ENCODE assay signal across 16 cellular contexts in genomic region chr11:118247041-118247440, GRCh38. TPM values are rescaled to one million over a fixed set of nuclear protein-coding genes. Genes with fewer than 3 reads are reported as not detected.
DNase-seq lines count a peak whose midpoint lies in the region; ATAC-seq and TF ChIP-seq lines count a peak whose summit lies in the region.
"Had no signal": no experiment of that assay in that cellular context is flagged by ENCODE, and none has a peak within 500 bp of the region (broad histone marks: within the 10 kb centered on the region; RNA-seq: fewer than 3 reads in every experiment).

No MANE protein-coding gene starts in this region.

- peaks cover 71% of the 10 kb centered on the region for H3K4me1 Mint-ChIP-seq in activated CD4-positive, alpha-beta memory T cell treated with anti-CD3 and anti-CD28 coated beads for 36 hours (ENCODE audit: low read depth)
- H3K4me1 Mint-ChIP-seq in stimulated activated effector memory CD8-positive, alpha-beta T cell treated with anti-CD3 and anti-CD28 coated beads, Interleukin-12 subunit alpha, Interleukin-12 subunit beta, amount 100 ng/mL, for 72 hours: peaks cover 63% of the 10 kb centered on the region
- H3K4me1 Mint-ChIP-seq in immature natural killer cell: peaks cover 55 to 56% of the 10 kb centered on the region in 2 donors

- POLR2A ChIA-PET in activated CD4-positive, alpha-beta memory T cell treated with anti-CD3 and anti-CD28 coated beads for 36 hours (lab: Charles Lee): interaction anchor here (0.5 to 2.8 kb wide), 13 partner anchors 10 to 265 kb away, joined by 3 to 13 read pairs (median 3); partner anchors contain the start of genes CD3D and JAML

- H3K9me3 Mint-ChIP-seq in activated CD4-positive, alpha-beta memory T cell treated with anti-CD3 and anti-CD28 coated beads for 36 hours: no peaks in the 10 kb centered on the region
- no peaks in the 10 kb centered on the region for H3K9me3 Mint-ChIP-seq in stimulated activated effector memory CD8-positive, alpha-beta T cell treated with anti-CD3 and anti-CD28 coated beads, Interleukin-12 subunit alpha, Interleukin-12 subunit beta, amount 100 ng/mL, for 72 hours
- H3K9me3 Mint-ChIP-seq in immature natural killer cell: no peaks in the 10 kb centered on the region

- H3K4me1 ChIP-seq in foreskin keratinocyte: peaks cover 7% of the 10 kb centered on the region
- H3K4me1 ChIP-seq: A549 had no signal

- H3K36me3 Mint-ChIP-seq in activated CD4-positive, alpha-beta memory T cell treated with anti-CD3 and anti-CD28 coated beads for 36 hours: peaks cover 35% of the 10 kb centered on the region
- H3K36me3 Mint-ChIP-seq in stimulated activated effector memory CD8-positive, alpha-beta T cell treated with anti-CD3 and anti-CD28 coated beads, Interleukin-12 subunit alpha, Interleukin-12 subunit beta, amount 100 ng/mL, for 72 hours: peaks cover 27% of the 10 kb centered on the region
- peaks cover 3 to 19% (median 6%) of the 10 kb centered on the region in 3 donors for H3K36me3 Mint-ChIP-seq in immature natural killer cell

- H3K27me3 ChIP-seq in foreskin keratinocyte: no peaks in the 10 kb centered on the region
- H3K27me3 ChIP-seq: colonic mucosa, thyroid gland had no signal

- H3K27ac ChIP-seq in foreskin keratinocyte: no peak overlapping the region
- H3K27ac ChIP-seq: A549, colonic mucosa had no signal

- H3K27ac Mint-ChIP-seq in activated CD4-positive, alpha-beta memory T cell treated with anti-CD3 and anti-CD28 coated beads for 36 hours: peak overlapping the region; percentile 87
- peak overlapping the region; percentile 91 for H3K27ac Mint-ChIP-seq in stimulated activated effector memory CD8-positive, alpha-beta T cell treated with anti-CD3 and anti-CD28 coated beads, Interleukin-12 subunit alpha, Interleukin-12 subunit beta, amount 100 ng/mL, for 72 hours
- H3K27ac Mint-ChIP-seq in immature natural killer cell: peak overlapping the region in 2 of 6 donors; percentile 12 to 36
- H3K27ac Mint-ChIP-seq: nephron progenitor cell had no signal

- intact Hi-C loops in activated CD4-positive, alpha-beta memory T cell treated with anti-CD3 and anti-CD28 coated beads for 36 hours (cut with micrococcal nuclease): loop anchor here (1.0 to 10.0 kb wide), 2 partner anchors 46 to 242 kb away; no protein-coding TSS in a partner anchor

- CTCF ChIA-PET in activated CD4-positive, alpha-beta memory T cell treated with anti-CD3 and anti-CD28 coated beads for 36 hours (lab: Charles Lee): interaction anchor here (0.6 to 2.9 kb wide), 5 partner anchors 23 to 108 kb away, joined by 3 to 26 read pairs (median 3); partner anchors contain the start of gene JAML

- ATAC-seq in activated CD4-positive, CD25-positive, alpha-beta regulatory T cell treated with anti-CD3 and anti-CD28 coated beads, Interleukin-2, amount 50 U/mL, for 24 hours: peak; percentile 65 to 69
- ATAC-seq in foreskin keratinocyte: peak; percentile 14
- ATAC-seq in stimulated activated effector memory CD8-positive, alpha-beta T cell treated with anti-CD3 and anti-CD28 coated beads, Interleukin-12 subunit alpha, Interleukin-12 subunit beta, amount 100 ng/mL, for 72 hours: peak; percentile 81
- ATAC-seq in GM18868 (IDR thresholded peaks at IDR 0.05; ENCODE audit: unreplicated experiment): no peak
- no peak for ATAC-seq in HG02981 (IDR thresholded peaks at IDR 0.05; ENCODE audit: unreplicated experiment)
- ATAC-seq: A549, SK-N-SH treated with all-trans-retinoic acid at 6 μM for 48 hours had no signal

- no peak for TF ChIP-seq CTCF in foreskin keratinocyte (conservative IDR thresholded peaks at IDR 0.05)

- DNase-seq in activated CD4-positive, CD25-positive, alpha-beta regulatory T cell treated with anti-CD3 and anti-CD28 coated beads, Interleukin-2, amount 50 U/mL, for 72 hours: no peak
- no peak for DNase-seq in activated CD4-positive, alpha-beta memory T cell treated with anti-CD3 and anti-CD28 coated beads for 36 hours
- DNase-seq in foreskin keratinocyte: no peak
- DNase-seq in stimulated activated effector memory CD8-positive, alpha-beta T cell treated with anti-CD3 and anti-CD28 coated beads, Interleukin-12 subunit alpha, Interleukin-12 subunit beta, amount 100 ng/mL, for 72 hours (ENCODE audit: low spot score in 2 of 2): no peak
- no peak for DNase-seq in immature natural killer cell
- DNase-seq: activated CD4-positive, alpha-beta T cell treated with anti-CD3 and anti-CD28 coated beads for 1 hour; colonic mucosa; foreskin melanocyte; Kasumi-1; nephron progenitor cell; thyroid gland had no signal

- H3K27me3 Mint-ChIP-seq in activated CD4-positive, alpha-beta memory T cell treated with anti-CD3 and anti-CD28 coated beads for 36 hours: no peaks in the 10 kb centered on the region
- H3K27me3 Mint-ChIP-seq in immature natural killer cell (ENCODE audit: low read depth in 3 of 3): peaks cover 4 to 6% (median 5%) of the 10 kb centered on the region in 3 donors

- H3K4me3 Mint-ChIP-seq in activated CD4-positive, alpha-beta memory T cell treated with anti-CD3 and anti-CD28 coated beads for 36 hours: peak overlapping the region; percentile 11
- peak overlapping the region; percentile 59 for H3K4me3 Mint-ChIP-seq in stimulated activated effector memory CD8-positive, alpha-beta T cell treated with anti-CD3 and anti-CD28 coated beads, Interleukin-12 subunit alpha, Interleukin-12 subunit beta, amount 100 ng/mL, for 72 hours
- H3K4me3 Mint-ChIP-seq in immature natural killer cell: no peak overlapping the region
- H3K4me3 Mint-ChIP-seq: nephron progenitor cell had no signal

RNA-seq across cellular contexts. Expression of gene MPZL3, which starts 5.1 kb away (rescaled TPM):
- 10 to 100 TPM; 47.3 to 49.0 TPM for total RNA-seq in activated CD4-positive, alpha-beta memory T cell treated with anti-CD3 and anti-CD28 coated beads for 36 hours
- 9.8 and 11.5 TPM in 2 replicates for total RNA-seq in foreskin keratinocyte
- 4.2 and 4.3 TPM in 2 replicates for polyA plus RNA-seq in foreskin keratinocyte
- 1 to 10 TPM; 4.2 to 5.2 (median 4.8) TPM for polyA plus RNA-seq in immature natural killer cell

RNA-seq across cellular contexts. Expression of gene MPZL2, which starts 17.1 kb away (rescaled TPM):
- total RNA-seq in activated CD4-positive, alpha-beta memory T cell treated with anti-CD3 and anti-CD28 coated beads for 36 hours: 10 to 100 TPM; 15.8 to 17.8 TPM
- 50.1 and 62.0 TPM in 2 replicates for total RNA-seq in foreskin keratinocyte
- 25.3 and 34.0 TPM in 2 replicates for polyA plus RNA-seq in foreskin keratinocyte
- 1 to 10 TPM in 1 of 3 donors, under 1 TPM in 2; 0.17 to 1.5 (median 0.49) TPM for polyA plus RNA-seq in immature natural killer cell

RNA-seq across cellular contexts. Expression of gene JAML, which starts 22.2 kb away (rescaled TPM):
- 100 to 1,000 TPM; 155 to 163 TPM for total RNA-seq in activated CD4-positive, alpha-beta memory T cell treated with anti-CD3 and anti-CD28 coated beads for 36 hours
- total RNA-seq in foreskin keratinocyte: not detected in 2 replicates
- polyA plus RNA-seq in foreskin keratinocyte (not detected in 2 replicates), immature natural killer cell (10 to 100 TPM; 16.8 to 37.7 (median 26.3) TPM)
- polyA plus RNA-seq: A549 had no signal

RNA-seq across cellular contexts. Expression of gene CD3E, which starts 57.5 kb away (rescaled TPM):
- total RNA-seq in activated CD4-positive, alpha-beta memory T cell treated with anti-CD3 and anti-CD28 coated beads for 36 hours: 100 to 1,000 TPM; 476 to 488 TPM
- not detected in 2 replicates for total RNA-seq in foreskin keratinocyte
- not detected in 2 replicates for polyA plus RNA-seq in foreskin keratinocyte
- polyA plus RNA-seq in immature natural killer cell: 100 to 1,000 TPM in 2 of 3 donors, 10 to 100 TPM in 1; 50.4 to 456 (median 296) TPM
- polyA plus RNA-seq: A549 had no signal

Comparison
In these comparisons a context has a peak if more than half of its experiments do, and no peak if none do; other contexts are left out.
1. ATAC-seq: peak in activated CD4-positive, CD25-positive, alpha-beta regulatory T cell treated with anti-CD3 and anti-CD28 coated beads, Interleukin-2, amount 50 U/mL, for 24 hours (2 of 2), foreskin keratinocyte (single experiment) and stimulated activated effector memory CD8-positive, alpha-beta T cell treated with anti-CD3 and anti-CD28 coated beads, Interleukin-12 subunit alpha, Interleukin-12 subunit beta, amount 100 ng/mL, for 72 hours (single experiment); none in GM18868 (single experiment) and HG02981 (single experiment).
2. H3K4me3 Mint-ChIP-seq: peak in activated CD4-positive, alpha-beta memory T cell treated with anti-CD3 and anti-CD28 coated beads for 36 hours (single experiment) and stimulated activated effector memory CD8-positive, alpha-beta T cell treated with anti-CD3 and anti-CD28 coated beads, Interleukin-12 subunit alpha, Interleukin-12 subunit beta, amount 100 ng/mL, for 72 hours (single experiment); none in immature natural killer cell (0 of 5).
3. RNA of gene JAML, which starts 22.2 kb away (total RNA-seq): 155 to 163 TPM in activated CD4-positive, alpha-beta memory T cell treated with anti-CD3 and anti-CD28 coated beads for 36 hours; not detected in foreskin keratinocyte; every median in the first group is over 100 times any median in the second.